Comparison of ENCODE assay signal across 8 cellular contexts in the genomic region with DNA sequence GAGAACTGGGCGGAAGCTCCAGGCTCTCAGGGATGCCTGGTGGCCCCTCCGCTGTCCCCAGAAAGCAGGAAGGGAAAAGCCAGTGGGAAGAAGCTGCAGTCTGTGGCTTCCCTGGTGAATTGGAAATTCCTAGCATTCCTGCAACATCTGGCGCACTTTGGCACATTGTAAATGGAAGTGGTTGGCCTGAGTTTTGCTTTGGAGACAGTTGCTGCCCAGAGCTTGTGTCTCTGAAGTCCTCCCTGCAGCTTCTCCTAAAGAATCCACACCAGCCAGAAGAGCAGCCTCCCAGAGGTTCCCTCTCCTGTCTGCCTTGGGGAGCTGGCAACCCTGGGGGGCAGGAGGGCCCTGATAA. TPM values are rescaled to one million over a fixed set of nuclear protein-coding genes. Genes with fewer than 3 reads are reported as not detected.
DNase-seq lines count a peak whose midpoint lies in the region; ATAC-seq and TF ChIP-seq lines count a peak whose summit lies in the region.

No MANE protein-coding gene starts in this region.

- peak; percentile 76 for ATAC-seq in SK-N-SH treated with all-trans-retinoic acid at 6 μM for 48 hours
- ATAC-seq in Right ventricle myocardium superior (ENCODE audit: poor library complexity), result peak; percentile 65
- ATAC-seq in esophagus mucosa, result no peak

- no peaks in the 10 kb centered on the region for H3K36me3 ChIP-seq in prostate gland

- H3K9me3 ChIP-seq in prostate gland, result no peaks in the 10 kb centered on the region

- H3K4me1 ChIP-seq in prostate gland (replicated peaks), result peaks cover 10% of the 10 kb centered on the region

- H3K27ac ChIP-seq in prostate gland, result peak overlapping the region; percentile 62 to 69

- H3K27me3 ChIP-seq in prostate gland (replicated peaks; ENCODE audit: insufficient read depth), result no peaks in the 10 kb centered on the region

- TF ChIP-seq POLR2A in prostate gland (IDR thresholded peaks at IDR 0.05), result no peak

- DNase-seq in EH (ENCODE audit: low read depth) (peak; percentile 95), Right ventricle myocardium superior (no peak), prostate gland (ENCODE audit: low spot score) (no peak), DMS114 treated with DMSO at 0.1 percent for 48 hours (lab: John Stamatoyannopoulos, UW; ENCODE audit: unreplicated experiment) (no peak), GM19240 (ENCODE audit: insufficient read length, low spot score) (no peak)
- no peak for DNase-seq in NK-92 treated with Interleukin-12 subunit alpha and Interleukin-12 subunit beta, amount 100 ng/mL, for 24 hours (lab: John Stamatoyannopoulos, UW)

- no peak for TF ChIP-seq CTCF in prostate gland (IDR thresholded peaks at IDR 0.05)

- intact Hi-C loops in Right ventricle myocardium superior (cut with DNase I) (no loop called here), prostate gland (cut with DNase I) (no loop called here)

- 80% methylated on average over 3 of the region's 3 CpGs for WGBS in prostate gland

- H3K4me3 ChIP-seq in prostate gland, result no peak overlapping the region

TF ChIP-seq in SK-N-SH treated with all-trans-retinoic acid at 6 μM for 48 hours, 23 proteins besides CTCF, POLR2A, EP300 and RAD21:
- TF ChIP-seq ZFP30 (CRISPR knock-in tag; IDR thresholded peaks at IDR 0.05) (no peak), PPARA (CRISPR knock-in tag; IDR thresholded peaks at IDR 0.05; ENCODE audit: borderline replicate concordance) (no peak), ARNTL (CRISPR knock-in tag; IDR thresholded peaks at IDR 0.05; ENCODE audit: borderline replicate concordance, low read depth) (no peak), ISL1 (CRISPR knock-in tag; IDR thresholded peaks at IDR 0.05) (no peak), ZNF565 (CRISPR knock-in tag; conservative IDR thresholded peaks at IDR 0.05; ENCODE audit: low read depth) (no peak), ESRRG (CRISPR knock-in tag; IDR thresholded peaks at IDR 0.05) (no peak), GLIS3 (CRISPR knock-in tag; IDR thresholded peaks at IDR 0.05) (no peak)
- TF ChIP-seq, protein P1, sequence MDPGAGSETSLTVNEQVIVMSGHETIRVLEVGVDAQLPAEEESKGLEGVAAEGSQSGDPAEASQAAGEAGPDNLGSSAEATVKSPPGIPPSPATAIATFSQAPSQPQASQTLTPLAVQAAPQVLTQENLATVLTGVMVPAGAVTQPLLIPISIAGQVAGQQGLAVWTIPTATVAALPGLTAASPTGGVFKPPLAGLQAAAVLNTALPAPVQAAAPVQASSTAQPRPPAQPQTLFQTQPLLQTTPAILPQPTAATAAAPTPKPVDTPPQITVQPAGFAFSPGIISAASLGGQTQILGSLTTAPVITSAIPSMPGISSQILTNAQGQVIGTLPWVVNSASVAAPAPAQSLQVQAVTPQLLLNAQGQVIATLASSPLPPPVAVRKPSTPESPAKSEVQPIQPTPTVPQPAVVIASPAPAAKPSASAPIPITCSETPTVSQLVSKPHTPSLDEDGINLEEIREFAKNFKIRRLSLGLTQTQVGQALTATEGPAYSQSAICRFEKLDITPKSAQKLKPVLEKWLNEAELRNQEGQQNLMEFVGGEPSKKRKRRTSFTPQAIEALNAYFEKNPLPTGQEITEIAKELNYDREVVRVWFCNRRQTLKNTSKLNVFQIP (CRISPR knock-in tag; IDR thresholded peaks at IDR 0.05; ENCODE audit: borderline replicate concordance, low read depth), result no peak
- TF ChIP-seq, protein P2, sequence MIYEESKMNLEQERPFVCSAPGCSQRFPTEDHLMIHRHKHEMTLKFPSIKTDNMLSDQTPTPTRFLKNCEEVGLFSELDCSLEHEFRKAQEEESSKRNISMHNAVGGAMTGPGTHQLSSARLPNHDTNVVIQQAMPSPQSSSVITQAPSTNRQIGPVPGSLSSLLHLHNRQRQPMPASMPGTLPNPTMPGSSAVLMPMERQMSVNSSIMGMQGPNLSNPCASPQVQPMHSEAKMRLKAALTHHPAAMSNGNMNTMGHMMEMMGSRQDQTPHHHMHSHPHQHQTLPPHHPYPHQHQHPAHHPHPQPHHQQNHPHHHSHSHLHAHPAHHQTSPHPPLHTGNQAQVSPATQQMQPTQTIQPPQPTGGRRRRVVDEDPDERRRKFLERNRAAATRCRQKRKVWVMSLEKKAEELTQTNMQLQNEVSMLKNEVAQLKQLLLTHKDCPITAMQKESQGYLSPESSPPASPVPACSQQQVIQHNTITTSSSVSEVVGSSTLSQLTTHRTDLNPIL (CRISPR knock-in tag; IDR thresholded peaks at IDR 0.05; ENCODE audit: low read depth), result no peak

RNA-seq across cellular contexts. Expression of a gene that starts 48.2 kb away (rescaled TPM):
- total RNA-seq in Right ventricle myocardium superior, result 55.6 TPM
- total RNA-seq in prostate gland, result 10 to 100 TPM; 26.0 to 39.7 TPM
- 28.3 TPM for total RNA-seq in esophagus mucosa
